Comparison of ENCODE assay signal across 8 cellular contexts in the genomic region with DNA sequence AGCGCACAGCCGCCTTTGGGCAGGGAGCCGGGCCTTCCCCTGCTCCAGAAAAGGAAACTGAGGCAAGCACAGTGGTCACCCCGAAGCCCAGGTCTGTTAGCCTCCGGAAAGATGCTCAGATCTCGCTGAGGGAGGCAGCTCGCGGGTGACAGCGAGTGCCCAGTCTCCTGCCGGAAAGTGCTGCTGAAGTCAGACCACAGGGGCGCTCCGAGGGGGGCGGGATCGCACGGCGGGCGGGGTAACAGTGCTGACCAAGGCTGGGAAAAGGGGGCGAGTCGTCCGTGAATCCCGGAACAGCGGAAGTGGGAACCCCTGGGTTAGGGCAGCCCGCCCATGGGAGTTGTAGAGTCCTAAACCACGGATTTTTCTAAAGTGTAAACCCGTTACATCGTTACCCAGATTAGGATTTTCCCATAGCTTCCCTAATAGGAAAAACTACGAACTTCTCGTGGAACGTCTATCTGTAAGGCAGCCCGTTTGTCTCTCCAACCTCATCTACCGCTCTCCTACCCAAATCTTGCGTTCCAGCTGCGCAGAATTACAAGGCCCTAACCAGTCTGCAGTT. TPM values are rescaled to one million over a fixed set of nuclear protein-coding genes. Genes with fewer than 3 reads are reported as not detected.
A peak's percentile ranks its signal among the peaks of the same experiment; 100 is the strongest.
DNase-seq lines count a peak whose midpoint lies in the region; ATAC-seq and TF ChIP-seq lines count a peak whose summit lies in the region.

No MANE protein-coding gene starts in this region.

- H3K4me1 Mint-ChIP-seq in brain: peaks cover 36% of the 10 kb centered on the region

- H3K9me3 ChIP-seq in iPS-18a (ENCODE audit: control insufficient read depth, low read depth, low read length) (no peaks in the 10 kb centered on the region), sigmoid colon (no peaks in the 10 kb centered on the region)

- TF ChIP-seq CTCF in brain (conservative IDR thresholded peaks at IDR 0.05): no peak
- TF ChIP-seq CTCF in sigmoid colon (IDR thresholded peaks at IDR 0.05): no peak

- H3K36me3 Mint-ChIP-seq in brain: peaks cover 33% of the 10 kb centered on the region

- H3K4me3 Mint-ChIP-seq in brain: peak overlapping the region; percentile 85 to 96 (median 94)

- H3K4me1 ChIP-seq in iPS-18a (ENCODE audit: control insufficient read depth, low read depth, low read length) (no peaks in the 10 kb centered on the region), sigmoid colon (peaks cover 0 to 24% (median 14%) of the 10 kb centered on the region in 4 donors)

- peaks cover 16% of the 10 kb centered on the region for H3K27me3 ChIP-seq in iPS-18a (ENCODE audit: control insufficient read depth, insufficient read depth, low read length)
- H3K27me3 ChIP-seq in sigmoid colon: no peaks in the 10 kb centered on the region

- DNase-seq in CD1c-positive myeloid dendritic cell (ENCODE audit: extremely low spot score) (peak; percentile 48), SHP77 (lab: John Stamatoyannopoulos, UW) (peak; percentile 27 to 66), sigmoid colon (peak; percentile 86), NCI-H2029 treated with DMSO at 0.1 percent for 48 hours (lab: John Stamatoyannopoulos, UW) (no peak)

- H3K4me3 ChIP-seq in iPS-18a (ENCODE audit: low read length): peak overlapping the region; percentile 84
- H3K4me3 ChIP-seq in sigmoid colon: peak overlapping the region; percentile 79 to 96 (median 85)

- H3K36me3 ChIP-seq in iPS-18a (ENCODE audit: control insufficient read depth, low read depth, low read length) (peaks cover 6% of the 10 kb centered on the region), sigmoid colon (peaks cover 0 to 8% (median 0%) of the 10 kb centered on the region in 4 donors)

- peak overlapping the region; percentile 76 to 96 (median 94) for H3K27ac Mint-ChIP-seq in brain

- H3K27ac ChIP-seq in iPS-18a (ENCODE audit: low read length) (no peak overlapping the region), sigmoid colon (peak overlapping the region; percentile 86 to 95 (median 92))

- TF ChIP-seq EP300 in sigmoid colon (IDR thresholded peaks at IDR 0.05): no peak

- no peak for TF ChIP-seq POLR2A in sigmoid colon (IDR thresholded peaks at IDR 0.05)

- WGBS in sigmoid colon, 2 donors: 9% methylated on average over 33 of the region's 33 CpGs

- ATAC-seq in GM19023 (IDR thresholded peaks at IDR 0.05; ENCODE audit: unreplicated experiment): peak; percentile 45
- ATAC-seq in HG03108 (IDR thresholded peaks at IDR 0.05; ENCODE audit: unreplicated experiment): peak; percentile 15

- H3K9me3 Mint-ChIP-seq in brain: peaks cover 0 to 4% (median 0%) of the 10 kb centered on the region in 5 experiments

- no peak overlapping the region for H3K9ac ChIP-seq in iPS-18a (ENCODE audit: low read length)

- intact Hi-C loops in sigmoid colon (cut with DNase I): loop anchor here (2.0 to 10.0 kb wide), 2 partner anchors 32 to 146 kb away; partner anchors contain the start of genes EBF4 and PTPRA

- H3K27me3 Mint-ChIP-seq in brain: no peaks in the 10 kb centered on the region

RNA-seq across cellular contexts. Expression of gene VPS16, which starts 0.5 kb away (rescaled TPM):
- polyA plus RNA-seq in brain (ENCODE audit: insufficient read depth, low read depth, low replicate concordance) (38.4 TPM), sigmoid colon (10 to 100 TPM; 21.6 to 37.6 (median 24.7) TPM)
- 10 to 100 TPM; 19.4 to 24.4 (median 21.0) TPM for total RNA-seq in sigmoid colon

RNA-seq across cellular contexts. Expression of gene PCED1A, which starts 0.6 kb away (rescaled TPM):
- polyA plus RNA-seq in brain (ENCODE audit: insufficient read depth, low read depth, low replicate concordance) (34.9 TPM), sigmoid colon (10 to 100 TPM in 2 of 3 donors, 1 to 10 TPM in 1; 8.6 to 28.0 (median 10.2) TPM)
- total RNA-seq in sigmoid colon: 10 to 100 TPM; 12.7 to 27.7 (median 21.5) TPM

RNA-seq across cellular contexts. Expression of gene TMEM239, which starts 24.9 kb away (rescaled TPM):
- polyA plus RNA-seq in brain (ENCODE audit: insufficient read depth, low read depth, low replicate concordance) (not detected), sigmoid colon (not detected)
- under 1 TPM in 1 of 4 donors, not detected in 3; 0.28 TPM for total RNA-seq in sigmoid colon

RNA-seq across cellular contexts. Expression of gene C20orf141, which starts 26.3 kb away (rescaled TPM):
- polyA plus RNA-seq in brain (ENCODE audit: insufficient read depth, low read depth, low replicate concordance) (not detected), sigmoid colon (under 1 TPM in 1 of 3 donors, not detected in 2; 0.15 TPM)
- not detected for total RNA-seq in sigmoid colon

RNA-seq across cellular contexts. Expression of gene PTPRA, which starts 32.2 kb away (rescaled TPM):
- polyA plus RNA-seq in brain (ENCODE audit: insufficient read depth, low read depth, low replicate concordance): 101 TPM
- total RNA-seq in sigmoid colon: 10 to 100 TPM; 62.0 to 86.4 (median 73.6) TPM
- polyA plus RNA-seq in sigmoid colon: 10 to 100 TPM; 10.2 to 30.2 (median 12.3) TPM
